Comparison of ENCODE assay signal across 8 cellular contexts in genomic region chr17:62724398-62725146, GRCh38.
DNase-seq lines count a peak whose midpoint lies in the region; ATAC-seq and TF ChIP-seq lines count a peak whose summit lies in the region.

No MANE protein-coding gene starts in this region.

- peak overlapping the region; percentile 6 for H3K4me3 Mint-ChIP-seq in activated CD8-positive, alpha-beta T cell treated with anti-CD3 and anti-CD28 coated beads for 36 hours

- H3K9me3 Mint-ChIP-seq in activated CD8-positive, alpha-beta T cell treated with anti-CD3 and anti-CD28 coated beads for 36 hours = no peaks in the 10 kb centered on the region

- H3K4me1 Mint-ChIP-seq in activated CD8-positive, alpha-beta T cell treated with anti-CD3 and anti-CD28 coated beads for 36 hours (ENCODE audit: low read depth) = peaks cover 29% of the 10 kb centered on the region

- CTCF ChIA-PET in activated CD8-positive, alpha-beta T cell treated with anti-CD3 and anti-CD28 coated beads for 36 hours (lab: Charles Lee) = interaction anchor here (0.6 to 2.1 kb wide), 7 partner anchors 8 to 405 kb away, joined by 3 to 7 read pairs (median 3); no protein-coding TSS in a partner anchor

- DNase-seq in activated CD8-positive, alpha-beta T cell treated with anti-CD3 and anti-CD28 coated beads for 36 hours = peak; percentile 95
- peak in 40 of 42 donors; percentile 37 to 90 (median 69) for DNase-seq in head of caudate nucleus
- peak; percentile 77 to 81 for DNase-seq in stimulated activated CD8-positive, alpha-beta memory T cell treated with anti-CD3 and anti-CD28 coated beads, Interleukin-7, amount 100 ng/mL, for 4 hours (ENCODE audit: low read depth in 2 of 2)
- DNase-seq in dedifferentiated amniotic fluid mesenchymal stem cell (ENCODE audit: extremely low spot score) = no peak
- DNase-seq in AG20443 (ENCODE audit: low spot score) = no peak

- POLR2A ChIA-PET in activated CD8-positive, alpha-beta T cell treated with anti-CD3 and anti-CD28 coated beads for 36 hours (lab: Charles Lee) = interaction anchor here (0.8 to 1.3 kb wide), 5 partner anchors 13 to 241 kb away, joined by 3 to 5 read pairs (median 4); partner anchors contain the start of gene TANC2

- intact Hi-C loops in activated CD8-positive, alpha-beta T cell treated with anti-CD3 and anti-CD28 coated beads for 36 hours (cut with micrococcal nuclease) = loop anchor here (5.0 to 10.0 kb wide), 2 partner anchors 70 to 243 kb away; partner anchors contain the start of gene TANC2
- intact Hi-C loops in head of caudate nucleus (cut with DNase I) = no loop called here

- peaks cover 41% of the 10 kb centered on the region for H3K27me3 Mint-ChIP-seq in activated CD8-positive, alpha-beta T cell treated with anti-CD3 and anti-CD28 coated beads for 36 hours

- ATAC-seq in GM21381 (IDR thresholded peaks at IDR 0.05; ENCODE audit: unreplicated experiment) = peak; percentile 91
- ATAC-seq in HG03575 (IDR thresholded peaks at IDR 0.05; ENCODE audit: extremely low read depth, insufficient number of reproducible peaks, low FRiP score, unreplicated experiment) = peak; percentile 77
- ATAC-seq in activated CD8-positive, alpha-beta T cell treated with anti-CD3 and anti-CD28 coated beads for 36 hours = peak; percentile 96

- H3K27ac ChIP-seq in C4-2B = peak overlapping the region; percentile 79

- peak overlapping the region; percentile 47 for H3K27ac Mint-ChIP-seq in activated CD8-positive, alpha-beta T cell treated with anti-CD3 and anti-CD28 coated beads for 36 hours

- no peaks in the 10 kb centered on the region for H3K36me3 Mint-ChIP-seq in activated CD8-positive, alpha-beta T cell treated with anti-CD3 and anti-CD28 coated beads for 36 hours (ENCODE audit: low read depth)

- TF ChIP-seq CTCF in C4-2B (conservative IDR thresholded peaks at IDR 0.05) = no peak
- TF ChIP-seq CTCF in activated CD8-positive, alpha-beta T cell treated with anti-CD3 and anti-CD28 coated beads for 36 hours (IDR thresholded peaks at IDR 0.05) = no peak

Comparison
In these comparisons a context has a peak if more than half of its experiments do, and no peak if none do; other contexts are left out.
1. DNase-seq: peak in activated CD8-positive, alpha-beta T cell treated with anti-CD3 and anti-CD28 coated beads for 36 hours (single experiment), head of caudate nucleus (40 of 42) and stimulated activated CD8-positive, alpha-beta memory T cell treated with anti-CD3 and anti-CD28 coated beads, Interleukin-7, amount 100 ng/mL, for 4 hours (2 of 2); none in dedifferentiated amniotic fluid mesenchymal stem cell (single experiment) and AG20443 (single experiment).
2. Peak in every context shown above with its lines, with median percentiles within 50 percentile points of each other: ATAC-seq.